In the genomic region with DNA sequence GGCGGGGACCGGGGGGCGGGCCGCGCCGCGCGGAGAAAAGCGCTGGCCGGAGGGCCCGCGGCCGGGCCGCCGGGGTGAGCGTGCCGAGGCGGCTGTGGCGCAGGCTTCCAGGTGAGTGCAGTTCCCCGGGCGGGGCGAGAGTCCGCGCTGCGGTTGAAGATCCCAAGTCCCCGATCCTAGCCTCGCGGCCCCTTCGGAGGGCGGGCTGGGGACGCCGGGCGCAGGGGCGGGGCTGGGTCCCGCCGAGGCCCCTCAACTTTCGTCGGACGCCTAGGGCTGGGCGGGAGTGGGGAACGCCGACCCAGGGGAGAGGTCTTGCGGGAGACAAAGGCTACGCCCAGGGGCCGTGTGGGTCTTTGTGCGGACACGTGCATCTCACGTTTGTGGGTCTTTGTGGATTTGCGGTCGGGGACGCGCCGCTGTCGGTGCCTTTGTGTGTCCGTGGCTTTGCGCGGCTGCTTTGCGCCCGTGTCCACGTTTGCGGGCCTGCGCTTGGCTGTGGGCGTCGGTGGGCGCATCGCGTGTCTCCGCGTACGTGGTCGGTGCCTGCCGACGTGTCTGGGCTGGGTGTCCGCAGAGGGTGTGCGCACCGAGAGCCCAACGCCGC, we compare ENCODE assay signal across 2 cellular contexts.
TF ChIP-seq lines count a peak whose summit lies in the region.

A gene with protein sequence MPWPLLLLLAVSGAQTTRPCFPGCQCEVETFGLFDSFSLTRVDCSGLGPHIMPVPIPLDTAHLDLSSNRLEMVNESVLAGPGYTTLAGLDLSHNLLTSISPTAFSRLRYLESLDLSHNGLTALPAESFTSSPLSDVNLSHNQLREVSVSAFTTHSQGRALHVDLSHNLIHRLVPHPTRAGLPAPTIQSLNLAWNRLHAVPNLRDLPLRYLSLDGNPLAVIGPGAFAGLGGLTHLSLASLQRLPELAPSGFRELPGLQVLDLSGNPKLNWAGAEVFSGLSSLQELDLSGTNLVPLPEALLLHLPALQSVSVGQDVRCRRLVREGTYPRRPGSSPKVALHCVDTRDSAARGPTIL (plus strand): TSS at position 63 of the 607 bp plus-strand sequence. CDS start 12,261 bp downstream, outside the sequence.

TF ChIP-seq in A549, 52 proteins besides CTCF, POLR2A, EP300 and RAD21 (continued from another document):
- TF ChIP-seq, protein P1, sequence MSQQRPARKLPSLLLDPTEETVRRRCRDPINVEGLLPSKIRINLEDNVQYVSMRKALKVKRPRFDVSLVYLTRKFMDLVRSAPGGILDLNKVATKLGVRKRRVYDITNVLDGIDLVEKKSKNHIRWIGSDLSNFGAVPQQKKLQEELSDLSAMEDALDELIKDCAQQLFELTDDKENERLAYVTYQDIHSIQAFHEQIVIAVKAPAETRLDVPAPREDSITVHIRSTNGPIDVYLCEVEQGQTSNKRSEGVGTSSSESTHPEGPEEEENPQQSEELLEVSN (IDR thresholded peaks at IDR 0.05; ENCODE audit: borderline replicate concordance, low read depth): 0 out of 2 replicates have a peak, but pooled peaks have one; percentile 13
- TF ChIP-seq PHF8 (IDR thresholded peaks at IDR 0.05; ENCODE audit: borderline replicate concordance, low read depth) (peak; percentile 56), HEYL (CRISPR knock-in tag; IDR thresholded peaks at IDR 0.05) (no peak), RNF2 (IDR thresholded peaks at IDR 0.05; ENCODE audit: borderline replicate concordance, low read depth) (no peak), CHD2 (IDR thresholded peaks at IDR 0.05; ENCODE audit: low read length, partially characterized antibody) (no peak), JUN (IDR thresholded peaks at IDR 0.05) (peak; percentile 88 to 98), CBX2 (IDR thresholded peaks at IDR 0.05; ENCODE audit: borderline replicate concordance, low read depth) (no peak), RARB (CRISPR knock-in tag; IDR thresholded peaks at IDR 0.05) (peak; percentile 54; the same call in 1 of the 2 replicates)
- TF ChIP-seq, protein P2, sequence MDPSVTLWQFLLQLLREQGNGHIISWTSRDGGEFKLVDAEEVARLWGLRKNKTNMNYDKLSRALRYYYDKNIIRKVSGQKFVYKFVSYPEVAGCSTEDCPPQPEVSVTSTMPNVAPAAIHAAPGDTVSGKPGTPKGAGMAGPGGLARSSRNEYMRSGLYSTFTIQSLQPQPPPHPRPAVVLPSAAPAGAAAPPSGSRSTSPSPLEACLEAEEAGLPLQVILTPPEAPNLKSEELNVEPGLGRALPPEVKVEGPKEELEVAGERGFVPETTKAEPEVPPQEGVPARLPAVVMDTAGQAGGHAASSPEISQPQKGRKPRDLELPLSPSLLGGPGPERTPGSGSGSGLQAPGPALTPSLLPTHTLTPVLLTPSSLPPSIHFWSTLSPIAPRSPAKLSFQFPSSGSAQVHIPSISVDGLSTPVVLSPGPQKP (IDR thresholded peaks at IDR 0.05; ENCODE audit: low read depth, low read length): no peak
- TF ChIP-seq, protein P3, sequence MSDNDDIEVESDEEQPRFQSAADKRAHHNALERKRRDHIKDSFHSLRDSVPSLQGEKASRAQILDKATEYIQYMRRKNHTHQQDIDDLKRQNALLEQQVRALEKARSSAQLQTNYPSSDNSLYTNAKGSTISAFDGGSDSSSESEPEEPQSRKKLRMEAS (IDR thresholded peaks at IDR 0.05): peak; percentile 52
- TF ChIP-seq, protein P4, sequence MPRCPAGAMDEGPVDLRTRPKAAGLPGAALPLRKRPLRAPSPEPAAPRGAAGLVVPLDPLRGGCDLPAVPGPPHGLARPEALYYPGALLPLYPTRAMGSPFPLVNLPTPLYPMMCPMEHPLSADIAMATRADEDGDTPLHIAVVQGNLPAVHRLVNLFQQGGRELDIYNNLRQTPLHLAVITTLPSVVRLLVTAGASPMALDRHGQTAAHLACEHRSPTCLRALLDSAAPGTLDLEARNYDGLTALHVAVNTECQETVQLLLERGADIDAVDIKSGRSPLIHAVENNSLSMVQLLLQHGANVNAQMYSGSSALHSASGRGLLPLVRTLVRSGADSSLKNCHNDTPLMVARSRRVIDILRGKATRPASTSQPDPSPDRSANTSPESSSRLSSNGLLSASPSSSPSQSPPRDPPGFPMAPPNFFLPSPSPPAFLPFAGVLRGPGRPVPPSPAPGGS (IDR thresholded peaks at IDR 0.05): peak; percentile 75; the same call in 2 of the 3 replicates
- TF ChIP-seq, protein P5, sequence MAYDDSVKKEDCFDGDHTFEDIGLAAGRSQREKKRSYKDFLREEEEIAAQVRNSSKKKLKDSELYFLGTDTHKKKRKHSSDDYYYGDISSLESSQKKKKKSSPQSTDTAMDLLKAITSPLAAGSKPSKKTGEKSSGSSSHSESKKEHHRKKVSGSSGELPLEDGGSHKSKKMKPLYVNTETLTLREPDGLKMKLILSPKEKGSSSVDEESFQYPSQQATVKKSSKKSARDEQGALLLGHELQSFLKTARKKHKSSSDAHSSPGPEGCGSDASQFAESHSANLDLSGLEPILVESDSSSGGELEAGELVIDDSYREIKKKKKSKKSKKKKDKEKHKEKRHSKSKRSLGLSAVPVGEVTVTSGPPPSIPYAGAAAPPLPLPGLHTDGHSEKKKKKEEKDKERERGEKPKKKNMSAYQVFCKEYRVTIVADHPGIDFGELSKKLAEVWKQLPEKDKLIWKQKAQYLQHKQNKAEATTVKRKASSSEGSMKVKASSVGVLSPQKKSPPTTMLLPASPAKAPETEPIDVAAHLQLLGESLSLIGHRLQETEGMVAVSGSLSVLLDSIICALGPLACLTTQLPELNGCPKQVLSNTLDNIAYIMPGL (CRISPR knock-in tag; IDR thresholded peaks at IDR 0.05; ENCODE audit: borderline replicate concordance): no peak
TF ChIP-seq in A549: peak in this region for 8.

TF ChIP-seq in WTC11, 78 proteins besides CTCF, POLR2A, EP300 and RAD21 (continued from another document and continues in another):
- TF ChIP-seq, protein P6, sequence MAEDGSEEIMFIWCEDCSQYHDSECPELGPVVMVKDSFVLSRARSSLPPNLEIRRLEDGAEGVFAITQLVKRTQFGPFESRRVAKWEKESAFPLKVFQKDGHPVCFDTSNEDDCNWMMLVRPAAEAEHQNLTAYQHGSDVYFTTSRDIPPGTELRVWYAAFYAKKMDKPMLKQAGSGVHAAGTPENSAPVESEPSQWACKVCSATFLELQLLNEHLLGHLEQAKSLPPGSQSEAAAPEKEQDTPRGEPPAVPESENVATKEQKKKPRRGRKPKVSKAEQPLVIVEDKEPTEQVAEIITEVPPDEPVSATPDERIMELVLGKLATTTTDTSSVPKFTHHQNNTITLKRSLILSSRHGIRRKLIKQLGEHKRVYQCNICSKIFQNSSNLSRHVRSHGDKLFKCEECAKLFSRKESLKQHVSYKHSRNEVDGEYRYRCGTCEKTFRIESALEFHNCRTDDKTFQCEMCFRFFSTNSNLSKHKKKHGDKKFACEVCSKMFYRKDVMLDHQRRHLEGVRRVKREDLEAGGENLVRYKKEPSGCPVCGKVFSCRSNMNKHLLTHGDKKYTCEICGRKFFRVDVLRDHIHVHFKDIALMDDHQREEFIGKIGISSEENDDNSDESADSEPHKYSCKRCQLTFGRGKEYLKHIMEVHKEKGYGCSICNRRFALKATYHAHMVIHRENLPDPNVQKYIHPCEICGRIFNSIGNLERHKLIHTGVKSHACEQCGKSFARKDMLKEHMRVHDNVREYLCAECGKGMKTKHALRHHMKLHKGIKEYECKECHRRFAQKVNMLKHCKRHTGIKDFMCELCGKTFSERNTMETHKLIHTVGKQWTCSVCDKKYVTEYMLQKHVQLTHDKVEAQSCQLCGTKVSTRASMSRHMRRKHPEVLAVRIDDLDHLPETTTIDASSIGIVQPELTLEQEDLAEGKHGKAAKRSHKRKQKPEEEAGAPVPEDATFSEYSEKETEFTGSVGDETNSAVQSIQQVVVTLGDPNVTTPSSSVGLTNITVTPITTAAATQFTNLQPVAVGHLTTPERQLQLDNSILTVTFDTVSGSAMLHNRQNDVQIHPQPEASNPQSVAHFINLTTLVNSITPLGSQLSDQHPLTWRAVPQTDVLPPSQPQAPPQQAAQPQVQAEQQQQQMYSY (CRISPR knock-in tag; IDR thresholded peaks at IDR 0.05): 0 out of 2 replicates have a peak, but pooled peaks have one; percentile 19
- no peak for TF ChIP-seq RORB (CRISPR knock-in tag; IDR thresholded peaks at IDR 0.05)
- peak; percentile 75; the same call in 1 of the 2 replicates for TF ChIP-seq ZNF671 (CRISPR knock-in tag; IDR thresholded peaks at IDR 0.05)
- TF ChIP-seq ZNF219 (CRISPR knock-in tag; IDR thresholded peaks at IDR 0.05; ENCODE audit: borderline replicate concordance): no peak
- TF ChIP-seq GTF2I (CRISPR knock-in tag; conservative IDR thresholded peaks at IDR 0.05): no peak
- no peak for TF ChIP-seq CREB1 (CRISPR knock-in tag; IDR thresholded peaks at IDR 0.05)
- TF ChIP-seq, protein P7, sequence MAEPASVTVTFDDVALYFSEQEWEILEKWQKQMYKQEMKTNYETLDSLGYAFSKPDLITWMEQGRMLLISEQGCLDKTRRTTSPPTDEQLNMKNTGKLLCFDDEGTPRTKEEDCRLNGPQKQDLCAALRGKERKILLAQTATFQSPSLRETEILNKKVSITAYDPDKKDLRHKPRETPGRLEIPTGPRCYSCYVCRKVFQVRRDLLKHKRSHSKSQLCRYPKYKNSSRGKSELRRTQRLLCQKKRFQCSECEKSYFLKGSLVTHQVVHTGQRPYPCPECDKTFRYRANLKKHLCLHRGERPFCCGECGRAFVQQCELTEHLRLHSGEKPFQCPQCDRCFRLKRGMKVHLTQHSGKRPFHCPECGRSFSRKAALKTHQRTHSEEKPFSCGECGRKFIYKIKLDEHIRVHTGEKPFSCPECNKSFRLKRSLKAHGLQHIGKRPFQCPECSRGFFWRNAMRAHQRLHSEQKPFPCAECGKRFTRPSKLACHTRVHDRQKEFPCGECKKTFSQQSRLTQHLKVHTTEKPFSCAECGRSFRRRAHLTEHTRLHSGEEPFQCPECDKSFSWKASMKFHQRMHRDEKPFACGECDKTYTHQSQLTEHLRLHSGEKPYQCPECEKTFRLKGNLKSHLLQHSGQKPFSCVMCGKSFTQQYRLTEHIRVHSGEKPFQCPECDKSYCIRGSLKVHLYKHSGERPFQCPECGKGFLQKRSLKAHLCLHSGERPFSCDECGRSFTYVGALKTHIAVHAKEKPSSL (CRISPR knock-in tag; conservative IDR thresholded peaks at IDR 0.05): no peak
- TF ChIP-seq SP1 (CRISPR knock-in tag; conservative IDR thresholded peaks at IDR 0.05): peak; percentile 54; the same call in 1 of the 2 replicates
- 0 out of 2 replicates have a peak, but pooled peaks have one; percentile 74 for TF ChIP-seq CREM (CRISPR knock-in tag; IDR thresholded peaks at IDR 0.05)
- TF ChIP-seq FOXP1 (CRISPR knock-in tag; IDR thresholded peaks at IDR 0.05; ENCODE audit: borderline replicate concordance): peak; percentile 86
- TF ChIP-seq RELA (CRISPR knock-in tag; IDR thresholded peaks at IDR 0.05; ENCODE audit: borderline replicate concordance): peak; percentile 63; the same call in 1 of the 2 replicates
- TF ChIP-seq, protein P8, sequence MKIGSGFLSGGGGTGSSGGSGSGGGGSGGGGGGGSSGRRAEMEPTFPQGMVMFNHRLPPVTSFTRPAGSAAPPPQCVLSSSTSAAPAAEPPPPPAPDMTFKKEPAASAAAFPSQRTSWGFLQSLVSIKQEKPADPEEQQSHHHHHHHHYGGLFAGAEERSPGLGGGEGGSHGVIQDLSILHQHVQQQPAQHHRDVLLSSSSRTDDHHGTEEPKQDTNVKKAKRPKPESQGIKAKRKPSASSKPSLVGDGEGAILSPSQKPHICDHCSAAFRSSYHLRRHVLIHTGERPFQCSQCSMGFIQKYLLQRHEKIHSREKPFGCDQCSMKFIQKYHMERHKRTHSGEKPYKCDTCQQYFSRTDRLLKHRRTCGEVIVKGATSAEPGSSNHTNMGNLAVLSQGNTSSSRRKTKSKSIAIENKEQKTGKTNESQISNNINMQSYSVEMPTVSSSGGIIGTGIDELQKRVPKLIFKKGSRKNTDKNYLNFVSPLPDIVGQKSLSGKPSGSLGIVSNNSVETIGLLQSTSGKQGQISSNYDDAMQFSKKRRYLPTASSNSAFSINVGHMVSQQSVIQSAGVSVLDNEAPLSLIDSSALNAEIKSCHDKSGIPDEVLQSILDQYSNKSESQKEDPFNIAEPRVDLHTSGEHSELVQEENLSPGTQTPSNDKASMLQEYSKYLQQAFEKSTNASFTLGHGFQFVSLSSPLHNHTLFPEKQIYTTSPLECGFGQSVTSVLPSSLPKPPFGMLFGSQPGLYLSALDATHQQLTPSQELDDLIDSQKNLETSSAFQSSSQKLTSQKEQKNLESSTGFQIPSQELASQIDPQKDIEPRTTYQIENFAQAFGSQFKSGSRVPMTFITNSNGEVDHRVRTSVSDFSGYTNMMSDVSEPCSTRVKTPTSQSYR (CRISPR knock-in tag; IDR thresholded peaks at IDR 0.05): peak; percentile 11; the same call in 1 of the 2 replicates
- no peak for TF ChIP-seq TP53 (CRISPR knock-in tag; IDR thresholded peaks at IDR 0.05)
- no peak for TF ChIP-seq GABPB1 (CRISPR knock-in tag; IDR thresholded peaks at IDR 0.05)
- no peak for TF ChIP-seq ZBTB21 (CRISPR knock-in tag; IDR thresholded peaks at IDR 0.05; ENCODE audit: borderline replicate concordance)
- TF ChIP-seq ZNF263 (CRISPR knock-in tag; IDR thresholded peaks at IDR 0.05; ENCODE audit: low read depth): peak; percentile 41; the same call in 1 of the 2 replicates
- TF ChIP-seq MYBL2 (CRISPR knock-in tag; IDR thresholded peaks at IDR 0.05): no peak
- TF ChIP-seq, protein P9, sequence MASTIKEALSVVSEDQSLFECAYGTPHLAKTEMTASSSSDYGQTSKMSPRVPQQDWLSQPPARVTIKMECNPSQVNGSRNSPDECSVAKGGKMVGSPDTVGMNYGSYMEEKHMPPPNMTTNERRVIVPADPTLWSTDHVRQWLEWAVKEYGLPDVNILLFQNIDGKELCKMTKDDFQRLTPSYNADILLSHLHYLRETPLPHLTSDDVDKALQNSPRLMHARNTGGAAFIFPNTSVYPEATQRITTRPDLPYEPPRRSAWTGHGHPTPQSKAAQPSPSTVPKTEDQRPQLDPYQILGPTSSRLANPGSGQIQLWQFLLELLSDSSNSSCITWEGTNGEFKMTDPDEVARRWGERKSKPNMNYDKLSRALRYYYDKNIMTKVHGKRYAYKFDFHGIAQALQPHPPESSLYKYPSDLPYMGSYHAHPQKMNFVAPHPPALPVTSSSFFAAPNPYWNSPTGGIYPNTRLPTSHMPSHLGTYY (CRISPR knock-in tag; IDR thresholded peaks at IDR 0.05): no peak
- TF ChIP-seq ZNF232 (CRISPR knock-in tag; IDR thresholded peaks at IDR 0.05): peak; percentile 73; the same call in 1 of the 2 replicates
- TF ChIP-seq, protein P10, sequence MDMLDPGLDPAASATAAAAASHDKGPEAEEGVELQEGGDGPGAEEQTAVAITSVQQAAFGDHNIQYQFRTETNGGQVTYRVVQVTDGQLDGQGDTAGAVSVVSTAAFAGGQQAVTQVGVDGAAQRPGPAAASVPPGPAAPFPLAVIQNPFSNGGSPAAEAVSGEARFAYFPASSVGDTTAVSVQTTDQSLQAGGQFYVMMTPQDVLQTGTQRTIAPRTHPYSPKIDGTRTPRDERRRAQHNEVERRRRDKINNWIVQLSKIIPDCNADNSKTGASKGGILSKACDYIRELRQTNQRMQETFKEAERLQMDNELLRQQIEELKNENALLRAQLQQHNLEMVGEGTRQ (CRISPR knock-in tag; IDR thresholded peaks at IDR 0.05): no peak
- TF ChIP-seq, protein P11, sequence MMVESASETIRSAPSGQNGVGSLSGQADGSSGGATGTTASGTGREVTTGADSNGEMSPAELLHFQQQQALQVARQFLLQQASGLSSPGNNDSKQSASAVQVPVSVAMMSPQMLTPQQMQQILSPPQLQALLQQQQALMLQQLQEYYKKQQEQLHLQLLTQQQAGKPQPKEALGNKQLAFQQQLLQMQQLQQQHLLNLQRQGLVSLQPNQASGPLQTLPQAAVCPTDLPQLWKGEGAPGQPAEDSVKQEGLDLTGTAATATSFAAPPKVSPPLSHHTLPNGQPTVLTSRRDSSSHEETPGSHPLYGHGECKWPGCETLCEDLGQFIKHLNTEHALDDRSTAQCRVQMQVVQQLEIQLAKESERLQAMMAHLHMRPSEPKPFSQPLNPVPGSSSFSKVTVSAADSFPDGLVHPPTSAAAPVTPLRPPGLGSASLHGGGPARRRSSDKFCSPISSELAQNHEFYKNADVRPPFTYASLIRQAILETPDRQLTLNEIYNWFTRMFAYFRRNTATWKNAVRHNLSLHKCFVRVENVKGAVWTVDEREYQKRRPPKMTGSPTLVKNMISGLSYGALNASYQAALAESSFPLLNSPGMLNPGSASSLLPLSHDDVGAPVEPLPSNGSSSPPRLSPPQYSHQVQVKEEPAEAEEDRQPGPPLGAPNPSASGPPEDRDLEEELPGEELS (CRISPR knock-in tag; IDR thresholded peaks at IDR 0.05): peak; percentile 72; the same call in 1 of the 2 replicates
- peak; percentile 68; the same call in 1 of the 2 replicates for TF ChIP-seq ATF1 (CRISPR knock-in tag; IDR thresholded peaks at IDR 0.05)
- TF ChIP-seq SOX15 (CRISPR knock-in tag; IDR thresholded peaks at IDR 0.05): no peak
